ENCODE assay signal across 8 cellular contexts in genomic region chr5:31530541-31531265, GRCh38. TPM values are rescaled to one million over a fixed set of nuclear protein-coding genes. Genes with fewer than 3 reads are reported as not detected.
DNase-seq lines count a peak whose midpoint lies in the region; ATAC-seq and TF ChIP-seq lines count a peak whose summit lies in the region.

No MANE protein-coding gene starts in this region.

- H3K27ac ChIP-seq in OCI-LY7 (ENCODE audit: low read depth, low read length, poor library complexity, severe bottlenecking) = peak overlapping the region; percentile 74
- no peak overlapping the region for H3K27ac ChIP-seq in esophagus muscularis mucosa (replicated peaks in 1 of 4)

- 81% methylated on average over 9 of the region's 9 CpGs for WGBS in esophagus muscularis mucosa

- peaks cover 3% of the 10 kb centered on the region; the same call in 1 of the 2 replicates for H4K20me1 ChIP-seq in OCI-LY7 (ENCODE audit: insufficient read depth, low read length)

- H3K4me1 ChIP-seq in OCI-LY7 (ENCODE audit: insufficient read depth, low read length, poor library complexity, severe bottlenecking) = peaks cover 34% of the 10 kb centered on the region
- peaks cover 29 to 41% (median 32%) of the 10 kb centered on the region in 4 donors for H3K4me1 ChIP-seq in esophagus muscularis mucosa

- H3K4me3 ChIP-seq in GM12875 (ENCODE audit: low read depth, low read length) = peak overlapping the region; percentile 70
- peak overlapping the region; percentile 78 for H3K4me3 ChIP-seq in OCI-LY7 (ENCODE audit: low read depth, low read length, poor library complexity, severe bottlenecking)
- H3K4me3 ChIP-seq in esophagus muscularis mucosa = peak overlapping the region; percentile 72 to 93 (median 74)
- H3K4me3 ChIP-seq in retinal pigment epithelial cell (ENCODE audit: low read length) = peak overlapping the region; percentile 71

- H3K36me3 ChIP-seq in OCI-LY7 (ENCODE audit: insufficient read depth, low read length) (peaks cover 61% of the 10 kb centered on the region), esophagus muscularis mucosa (peaks cover 23 to 57% (median 48%) of the 10 kb centered on the region in 4 donors)

- no peak for TF ChIP-seq POLR2A in esophagus muscularis mucosa (IDR thresholded peaks at IDR 0.05; ENCODE audit: low read depth)

- H3K4me2 ChIP-seq in OCI-LY7 (ENCODE audit: low read length) = peak overlapping the region; percentile 95

- DNase-seq in OCI-LY7 (ENCODE audit: low spot score) = peak; percentile 8
- DNase-seq in esophagus muscularis mucosa (ENCODE audit: extremely low spot score) = no peak
- no peak for DNase-seq in retinal pigment epithelial cell (ENCODE audit: low read depth)
- no peak for DNase-seq in omental fat pad (ENCODE audit: low spot score)
- no peak for DNase-seq in nucleus accumbens (lab: John Stamatoyannopoulos, UW)
- DNase-seq in HuH-7 (ENCODE audit: low spot score) = no peak

- ATAC-seq in omental fat pad (ENCODE audit: low FRiP score) (no peak), HG03095 (IDR thresholded peaks at IDR 0.05; ENCODE audit: unreplicated experiment) (no peak)

- H3K9me3 ChIP-seq in OCI-LY7 (ENCODE audit: low read length) (no peaks in the 10 kb centered on the region), esophagus muscularis mucosa (no peaks in the 10 kb centered on the region)

- no peak for TF ChIP-seq EP300 in esophagus muscularis mucosa (IDR thresholded peaks at IDR 0.05)

- TF ChIP-seq CTCF in GM12875 (IDR thresholded peaks at IDR 0.05; ENCODE audit: borderline replicate concordance, insufficient read depth, low read depth, low read length) = no peak
- no peak for TF ChIP-seq CTCF in OCI-LY7 (conservative IDR thresholded peaks at IDR 0.05; ENCODE audit: low read length)
- no peak for TF ChIP-seq CTCF in esophagus muscularis mucosa (IDR thresholded peaks at IDR 0.05)
- no peak for TF ChIP-seq CTCF in retinal pigment epithelial cell (conservative IDR thresholded peaks at IDR 0.05; ENCODE audit: low read depth, low read length)
- TF ChIP-seq CTCF in omental fat pad (IDR thresholded peaks at IDR 0.05) = no peak

- no peak overlapping the region for H2AFZ ChIP-seq in OCI-LY7 (ENCODE audit: low read length)

- POLR2A ChIA-PET in OCI-LY7 (lab: Charles Lee) = interaction anchor here (0.6 to 1.9 kb wide), 12 partner anchors 9 to 956 kb away, joined by 3 to 13 read pairs (median 4); no protein-coding TSS in a partner anchor

- CTCF ChIA-PET in OCI-LY7 (lab: Charles Lee; ENCODE audit: unreplicated experiment) = no interaction called here

- no TSS peak for BruUV-seq in OCI-LY7 (replicated peaks; lab: Mats Ljungman, UMichigan)

- no peaks in the 10 kb centered on the region for H3K27me3 ChIP-seq in esophagus muscularis mucosa

- H3K79me2 ChIP-seq in OCI-LY7 (ENCODE audit: insufficient read depth, low read depth, low read length) = peaks cover 59% of the 10 kb centered on the region

- intact Hi-C loops in OCI-LY7 (cut with micrococcal nuclease; ENCODE audit: unreplicated experiment) = loop anchor here (10.0 kb wide), 1 partner anchor 1914 kb away; the partner anchor contains the start of gene TARS1
- intact Hi-C loops in esophagus muscularis mucosa (cut with DNase I) = no loop called here

- H3K9me2 ChIP-seq in OCI-LY7 (ENCODE audit: insufficient read depth, low read length) = no peaks in the 10 kb centered on the region

RNA-seq across cellular contexts. Expression of gene DROSHA, which starts 1.2 kb away (rescaled TPM):
- 56.3 and 97.9 TPM in 2 replicates for total RNA-seq in OCI-LY7 (2014; rRNA removed; shearing (Covaris generic))
- total RNA-seq in OCI-LY7 (2022) (92.8 and 98.3 TPM in 2 replicates), esophagus muscularis mucosa (10 to 100 TPM; 27.5 to 47.0 (median 36.6) TPM), omental fat pad (10 to 100 TPM; 29.4 to 62.4 (median 50.2) TPM)

RNA-seq across cellular contexts. Expression of gene C5orf22, which starts 1.4 kb away (rescaled TPM):
- total RNA-seq in OCI-LY7 (2014; rRNA removed; shearing (Covaris generic)) = 20.5 and 21.6 TPM in 2 replicates
- 31.4 and 33.5 TPM in 2 replicates for total RNA-seq in OCI-LY7 (2022)
- 10 to 100 TPM; 11.2 to 21.8 (median 17.0) TPM for total RNA-seq in esophagus muscularis mucosa
- total RNA-seq in omental fat pad = 10 to 100 TPM; 13.5 to 21.9 (median 16.8) TPM
